ENCODE assay signal across 17 cellular contexts in genomic region chr2:1674766-1675397, GRCh38.
A peak's percentile ranks its signal among the peaks of the same experiment; 100 is the strongest.
DNase-seq lines count a peak whose midpoint lies in the region; ATAC-seq and TF ChIP-seq lines count a peak whose summit lies in the region.
"Had no signal": no experiment of that assay in that cellular context is flagged by ENCODE, and none has a peak within 500 bp of the region (broad histone marks: within the 10 kb centered on the region; RNA-seq: fewer than 3 reads in every experiment).

No MANE protein-coding gene starts in this region.

- no peak overlapping the region for H3K4me2 ChIP-seq in PC-9
- no peak overlapping the region for H3K4me2 ChIP-seq in mammary epithelial cell (ENCODE audit: insufficient read depth, low read depth, low read length)

- H3K9ac ChIP-seq in mammary epithelial cell (ENCODE audit: insufficient read depth, low read length): peak overlapping the region; percentile 38
- no peak overlapping the region for H3K9ac ChIP-seq in subcutaneous abdominal adipose tissue (ENCODE audit: low read length in 5 of 5)

- peaks cover 9% of the 10 kb centered on the region; the same call in 1 of the 2 replicates for H3K36me3 ChIP-seq in PC-9 (ENCODE audit: low read depth)
- peaks cover 16% of the 10 kb centered on the region for H3K36me3 ChIP-seq in mammary epithelial cell (ENCODE audit: insufficient read depth, low read length)
- peaks cover 13 to 95% (median 90%) of the 10 kb centered on the region in 5 donors for H3K36me3 ChIP-seq in subcutaneous abdominal adipose tissue (ENCODE audit: control insufficient read depth in 5 of 5, insufficient read depth in 5 of 5, low read length in 5 of 5)

- H3F3A ChIP-seq in PC-9 (ENCODE audit: insufficient read depth, low read depth): peaks cover 8% of the 10 kb centered on the region; the same call in 1 of the 2 replicates

- H3K27ac ChIP-seq in PC-9 (peak overlapping the region; percentile 14), mammary epithelial cell (ENCODE audit: insufficient read depth, low read depth, low read length) (peak overlapping the region; percentile 84), subcutaneous abdominal adipose tissue (ENCODE audit: low read depth, low read length) (peak overlapping the region; percentile 17)

- no TSS peak for BruUV-seq in PC-9 (replicated peaks; lab: Mats Ljungman, UMichigan)
- BruUV-seq in mammary epithelial cell (replicated peaks; lab: Mats Ljungman, UMichigan): no TSS peak

- H3K27me3 ChIP-seq in PC-9 (ENCODE audit: insufficient read depth, low read depth) (peaks cover 15% of the 10 kb centered on the region; the same call in 1 of the 2 replicates), mammary epithelial cell (ENCODE audit: insufficient read depth, low read length) (no peaks in the 10 kb centered on the region), subcutaneous abdominal adipose tissue (ENCODE audit: control insufficient read depth in 5 of 5, insufficient read depth in 4 of 5, low read length in 5 of 5) (no peaks in the 10 kb centered on the region)
- H3K27me3 ChIP-seq: tibial nerve had no signal

- in situ Hi-C loops in mammary epithelial cell (cut with MboI; ENCODE audit: low sequenced_read_pairs in 2 of 2): no loop called here

- no peaks in the 10 kb centered on the region; the same call in 1 of the 2 replicates for H4K20me1 ChIP-seq in PC-9 (ENCODE audit: insufficient read depth)
- H4K20me1 ChIP-seq in mammary epithelial cell (ENCODE audit: insufficient read depth, low read length): no peaks in the 10 kb centered on the region

- H3K4me3 ChIP-seq in PC-9: no peak overlapping the region
- H3K4me3 ChIP-seq in mammary epithelial cell (replicated peaks in 1 of 3; ENCODE audit: insufficient read depth in 1 of 3, low read depth in 2 of 3, low read length in 3 of 3): no peak overlapping the region
- H3K4me3 ChIP-seq in subcutaneous abdominal adipose tissue (ENCODE audit: low read depth in 1 of 5, low read length in 5 of 5): no peak overlapping the region
- H3K4me3 ChIP-seq: tibial nerve had no signal

- CTCF ChIA-PET in PC-9 (lab: Charles Lee) (interaction anchor here (0.5 to 0.6 kb wide), 2 partner anchors 43 to 126 kb away, joined by 6 to 11 read pairs; no protein-coding TSS in a partner anchor), mammary epithelial cell (lab: Charles Lee; ENCODE audit: low non-redundant PET) (interaction anchor here (1.3 kb wide), 1 partner anchor 76 kb away, joined by 4 read pairs; no protein-coding TSS in a partner anchor)

- DNase-seq in PC-9 (no peak), mammary epithelial cell (no peak), mesenteric fat pad (ENCODE audit: low spot score) (peak; percentile 43), KG1 (lab: John Stamatoyannopoulos, UW) (no peak), RKO (ENCODE audit: low spot score) (no peak)
- DNase-seq: activated gamma-delta T cell; Kasumi-1; mesendoderm; NCI-H1092 treated with DMSO at 0.1 percent for 48 hours; NCI-H524; SHP77; stimulated activated CD4-positive, alpha-beta T cell treated with anti-CD3 and anti-CD28 coated beads, Interleukin-12 subunit alpha, Interleukin-12 subunit beta, amount 100 ng/mL, for 4 hours; T-helper 1 cell had no signal

- TF ChIP-seq CTCF in PC-9 (conservative IDR thresholded peaks at IDR 0.05): no peak
- TF ChIP-seq CTCF in mammary epithelial cell (conservative IDR thresholded peaks at IDR 0.05 in 1 of 2, IDR thresholded peaks at IDR 0.05 in 1 of 2; ENCODE audit: extremely low read depth in 1 of 2, insufficient read depth in 1 of 2, low read depth in 1 of 2, low read length in 2 of 2): no peak

- H3K79me2 ChIP-seq in PC-9 (ENCODE audit: low read depth) (no peaks in the 10 kb centered on the region), mammary epithelial cell (ENCODE audit: insufficient read depth, low read length) (no peaks in the 10 kb centered on the region)

- H3K9me2 ChIP-seq in PC-9 (ENCODE audit: insufficient read depth): no peaks in the 10 kb centered on the region

- no peak for ATAC-seq in GM21825 (IDR thresholded peaks at IDR 0.05; ENCODE audit: unreplicated experiment)
- ATAC-seq: natural killer cell treated with Interleukin-12 subunit alpha and Interleukin-12 subunit beta and Interleukin-15 and Interleukin-18, amount 100 ng/mL, for 72 hours had no signal

- dilution Hi-C loops in mammary epithelial cell (cut with HindIII; ENCODE audit: low sequenced_read_pairs): loop anchor here (5.0 kb wide), 1 partner anchor 43 kb away; no protein-coding TSS in a partner anchor

- 85% methylated on average over 6 of the region's 18 CpGs for WGBS in mammary epithelial cell (ENCODE audit: low coverage, missing lambda C conversion rate)

- intact Hi-C loops in PC-9 (cut with micrococcal nuclease; ENCODE audit: unreplicated experiment) (loop anchor here (2.0 to 5.0 kb wide), 3 partner anchors 68 to 142 kb away; no protein-coding TSS in a partner anchor), mammary epithelial cell (cut with micrococcal nuclease) (loop anchor here (1.0 to 5.0 kb wide), 7 partner anchors 22 to 142 kb away; no protein-coding TSS in a partner anchor)

- H2AFZ ChIP-seq in PC-9 (no peak overlapping the region), mammary epithelial cell (ENCODE audit: low read depth, low read length) (no peak overlapping the region)

- H3K4me1 ChIP-seq in PC-9 (replicated peaks; ENCODE audit: insufficient read depth) (peaks cover 5% of the 10 kb centered on the region), mammary epithelial cell (ENCODE audit: insufficient read depth, low read length) (peaks cover 20% of the 10 kb centered on the region), subcutaneous abdominal adipose tissue (ENCODE audit: control insufficient read depth in 5 of 5, insufficient read depth in 5 of 5, low read length in 5 of 5) (peaks cover 0 to 7% (median 0%) of the 10 kb centered on the region in 5 donors)

- POLR2A ChIA-PET in PC-9 (lab: Charles Lee; ENCODE audit: unreplicated experiment): no interaction called here

- no peaks in the 10 kb centered on the region for H3K9me3 ChIP-seq in PC-9 (ENCODE audit: insufficient read depth, low read depth)
- no peaks in the 10 kb centered on the region for H3K9me3 ChIP-seq in mammary epithelial cell (replicated peaks; ENCODE audit: insufficient read depth, low read length)
- no peaks in the 10 kb centered on the region for H3K9me3 ChIP-seq in subcutaneous abdominal adipose tissue (ENCODE audit: control insufficient read depth in 5 of 5, low read length in 5 of 5)
- H3K9me3 ChIP-seq: tibial nerve had no signal

Comparison
In these comparisons a context has a peak if more than half of its experiments do, and no peak if none do; other contexts are left out.
1. H3K27ac ChIP-seq: peak in every context shown above with its lines; median percentile 84 in mammary epithelial cell; 17 in subcutaneous abdominal adipose tissue; 14 in PC-9.